Comparison of ENCODE assay signal across 1 cellular context in the genomic region with DNA sequence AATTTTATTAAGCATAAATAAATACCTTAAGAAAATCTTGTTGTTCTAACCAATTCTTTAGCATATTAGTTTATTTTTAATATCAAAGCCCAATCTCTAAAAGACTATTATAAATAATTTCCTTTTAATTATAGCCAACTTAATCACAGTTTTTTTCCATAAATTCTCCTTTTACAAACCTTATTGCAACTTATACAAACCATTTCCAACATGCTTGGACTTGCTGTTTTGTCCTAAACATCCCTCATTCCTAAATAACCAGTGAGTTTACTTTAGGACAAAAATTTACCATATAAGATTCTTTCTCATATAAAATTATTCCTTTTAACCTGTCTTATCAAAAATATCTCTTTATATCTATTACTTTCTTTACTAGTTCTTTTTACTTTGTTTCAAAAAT.
TF ChIP-seq lines count a peak whose summit lies in the region.

No MANE protein-coding gene starts in this region.

TF ChIP-seq in HepG2, 621 proteins besides CTCF, POLR2A, EP300 and RAD21 (continued from another document):
- peak; percentile 57 for TF ChIP-seq ZFP36 (IDR thresholded peaks at IDR 0.05; ENCODE audit: borderline replicate concordance, low read depth, low read length, partially characterized antibody)
